21 cellular contexts compared by ENCODE assay signal in genomic region chr3:59464187-59464586, GRCh38.
DNase-seq lines count a peak whose midpoint lies in the region; ATAC-seq and TF ChIP-seq lines count a peak whose summit lies in the region.
"Had no signal": no experiment of that assay in that cellular context is flagged by ENCODE, and none has a peak within 500 bp of the region (broad histone marks: within the 10 kb centered on the region; RNA-seq: fewer than 3 reads in every experiment).

No MANE protein-coding gene starts in this region.

- no peak overlapping the region for H2BK120ac ChIP-seq in trophoblast cell (ENCODE audit: insufficient read depth, low read length, poor library complexity)

- POLR2A ChIA-PET in RWPE1 (lab: Yijun Ruan, JAX; ENCODE audit: low non-redundant PET), result no interaction called here

- TF ChIP-seq CTCF in RWPE1 (conservative IDR thresholded peaks at IDR 0.05; ENCODE audit: low read depth) (no peak), suprapubic skin (IDR thresholded peaks at IDR 0.05) (no peak), thyroid gland (IDR thresholded peaks at IDR 0.05) (no peak)

- peaks cover 0 to 1% of the 10 kb centered on the region in 2 experiments for H3K36me3 ChIP-seq in trophoblast cell (ENCODE audit: control insufficient read depth in 1 of 2, insufficient read depth in 2 of 2, low read length in 2 of 2)
- no peaks in the 10 kb centered on the region for H3K36me3 ChIP-seq in suprapubic skin
- no peaks in the 10 kb centered on the region for H3K36me3 ChIP-seq in thyroid gland
- H3K36me3 ChIP-seq: BE2C had no signal

- H2BK12ac ChIP-seq in trophoblast cell (ENCODE audit: low read length), result no peak overlapping the region

- H3K4ac ChIP-seq in trophoblast cell (ENCODE audit: low read depth, low read length), result no peak overlapping the region

- peak; percentile 13 for DNase-seq in NCI-H82 (lab: John Stamatoyannopoulos, UW)
- no peak for DNase-seq in NCI-H82 treated with DMSO at 0.1 percent for 48 hours (lab: John Stamatoyannopoulos, UW; ENCODE audit: unreplicated experiment)
- peak; percentile 4 for DNase-seq in RWPE1 (ENCODE audit: low spot score)
- no peak for DNase-seq in epithelial cell of prostate (ENCODE audit: low read depth, low spot score)
- no peak for DNase-seq in trophoblast cell
- no peak for DNase-seq in suprapubic skin (ENCODE audit: low spot score in 2 of 2)
- no peak for DNase-seq in thyroid gland
- DNase-seq in right cardiac atrium, result no peak
- DNase-seq: BE2C; C1 segment of cervical spinal cord; Caco-2; CD4-positive, CD25-positive, alpha-beta regulatory T cell; CD8-positive, alpha-beta memory T cell; DMS153; DMS79; GOT3; H7; HFFc6 had no signal

- H2BK5ac ChIP-seq in trophoblast cell (ENCODE audit: low read depth, low read length, poor library complexity), result peak overlapping the region; percentile 38

- TF ChIP-seq EP300 in suprapubic skin (IDR thresholded peaks at IDR 0.05), result no peak

- no peak overlapping the region for H3K23ac ChIP-seq in trophoblast cell (ENCODE audit: low read length)

- no CpG with 5 or more reads among the region's 6 CpGs for WGBS in trophoblast cell (ENCODE audit: extremely low coverage, insufficient coverage, insufficient read length)
- 62% methylated on average over 6 of the region's 6 CpGs for WGBS in suprapubic skin
- 94 to 95% methylated on average over 6 of the region's 6 CpGs for WGBS in thyroid gland, 2 donors
- 85% methylated on average over 6 of the region's 6 CpGs for WGBS in right cardiac atrium

- H3K4me1 ChIP-seq in trophoblast cell (ENCODE audit: control insufficient read depth in 1 of 2, insufficient read depth in 2 of 2, low read length in 2 of 2) (peaks cover 0 to 2% of the 10 kb centered on the region in 2 experiments), suprapubic skin (no peaks in the 10 kb centered on the region), thyroid gland (no peaks in the 10 kb centered on the region), right cardiac atrium (ENCODE audit: control insufficient read depth, insufficient read depth, low read length) (no peaks in the 10 kb centered on the region)
- H3K4me1 ChIP-seq: BE2C, Caco-2 had no signal

- no peak overlapping the region for H2AFZ ChIP-seq in trophoblast cell (ENCODE audit: insufficient read depth, low read length, poor library complexity)

- H3K27ac ChIP-seq in RWPE1 (no peak overlapping the region), epithelial cell of prostate (peak overlapping the region; percentile 20), trophoblast cell (ENCODE audit: low read depth, low read length) (peak overlapping the region; percentile 20), suprapubic skin (no peak overlapping the region), thyroid gland (no peak overlapping the region), right cardiac atrium (ENCODE audit: low read length) (no peak overlapping the region)
- H3K27ac ChIP-seq: HL-60 had no signal

- TF ChIP-seq POLR2A in suprapubic skin (IDR thresholded peaks at IDR 0.05), result no peak
- no peak for TF ChIP-seq POLR2A in thyroid gland (IDR thresholded peaks at IDR 0.05)

- H3K79me2 ChIP-seq in trophoblast cell (ENCODE audit: control insufficient read depth, insufficient read depth, low read length, poor library complexity), result no peaks in the 10 kb centered on the region

- H3K4me2 ChIP-seq in trophoblast cell (ENCODE audit: low read length), result peak overlapping the region; percentile 27

- no peak overlapping the region for H3K14ac ChIP-seq in trophoblast cell (ENCODE audit: low read length)

- intact Hi-C loops in thyroid gland (cut with DNase I), result no loop called here
- intact Hi-C loops in right cardiac atrium (cut with DNase I), result no loop called here

- H4K8ac ChIP-seq in trophoblast cell (ENCODE audit: low read depth, low read length), result no peak overlapping the region

- no peak for ATAC-seq in right cardiac atrium
- ATAC-seq: GM12878, HCT116 had no signal

- H3K9me3 ChIP-seq in trophoblast cell (ENCODE audit: insufficient read depth, low read depth, low read length), result no peaks in the 10 kb centered on the region
- H3K9me3 ChIP-seq in suprapubic skin, result no peaks in the 10 kb centered on the region
- no peaks in the 10 kb centered on the region for H3K9me3 ChIP-seq in thyroid gland
- no peaks in the 10 kb centered on the region for H3K9me3 ChIP-seq in right cardiac atrium (ENCODE audit: control insufficient read depth, low read length)
- H3K9me3 ChIP-seq: BE2C, Caco-2 had no signal

- no peak overlapping the region for H3K9ac ChIP-seq in trophoblast cell (ENCODE audit: low read length)

- no peak overlapping the region for H4K12ac ChIP-seq in trophoblast cell (ENCODE audit: low read depth, low read length)

- H3K4me3 ChIP-seq in trophoblast cell (ENCODE audit: low read depth, low read length), result no peak overlapping the region
- no peak overlapping the region for H3K4me3 ChIP-seq in suprapubic skin
- H3K4me3 ChIP-seq in thyroid gland (replicated peaks in 1 of 3), result no peak overlapping the region
- no peak overlapping the region for H3K4me3 ChIP-seq in right cardiac atrium (ENCODE audit: low read length)
- H3K4me3 ChIP-seq: GM12878 had no signal

- no peak overlapping the region for H4K91ac ChIP-seq in trophoblast cell (ENCODE audit: low read depth, low read length)

- CTCF ChIA-PET in RWPE1 (lab: Yijun Ruan, JAX), result interaction anchor here (0.6 to 0.7 kb wide), 2 partner anchors 8 to 1564 kb away, joined by 4 read pairs; no protein-coding TSS in a partner anchor

- peaks cover 8% of the 10 kb centered on the region for H3K79me1 ChIP-seq in trophoblast cell (ENCODE audit: low read length)

- H3K27me3 ChIP-seq in trophoblast cell (ENCODE audit: insufficient read depth, low read length) (no peaks in the 10 kb centered on the region), suprapubic skin (no peaks in the 10 kb centered on the region), thyroid gland (no peaks in the 10 kb centered on the region), right cardiac atrium (ENCODE audit: control insufficient read depth, insufficient read depth) (no peaks in the 10 kb centered on the region)
- H3K27me3 ChIP-seq: BE2C had no signal

- H2AK5ac ChIP-seq in trophoblast cell (ENCODE audit: low read length), result no peak overlapping the region

- no peak overlapping the region for H3K18ac ChIP-seq in trophoblast cell (ENCODE audit: low read length)

Comparison
In these comparisons a context has a peak if more than half of its experiments do, and no peak if none do; other contexts are left out.
1. DNase-seq: peak in NCI-H82 (single experiment) and RWPE1 (single experiment); none in NCI-H82 treated with DMSO at 0.1 percent for 48 hours (single experiment), epithelial cell of prostate (single experiment), trophoblast cell (0 of 2), suprapubic skin (0 of 2), thyroid gland (0 of 2) and right cardiac atrium (0 of 3).
2. H3K27ac ChIP-seq: peak in epithelial cell of prostate (single experiment) and trophoblast cell (single experiment); none in RWPE1 (single experiment), suprapubic skin (single experiment), thyroid gland (0 of 3) and right cardiac atrium (single experiment).